19 cellular contexts compared by ENCODE assay signal in the genomic region with DNA sequence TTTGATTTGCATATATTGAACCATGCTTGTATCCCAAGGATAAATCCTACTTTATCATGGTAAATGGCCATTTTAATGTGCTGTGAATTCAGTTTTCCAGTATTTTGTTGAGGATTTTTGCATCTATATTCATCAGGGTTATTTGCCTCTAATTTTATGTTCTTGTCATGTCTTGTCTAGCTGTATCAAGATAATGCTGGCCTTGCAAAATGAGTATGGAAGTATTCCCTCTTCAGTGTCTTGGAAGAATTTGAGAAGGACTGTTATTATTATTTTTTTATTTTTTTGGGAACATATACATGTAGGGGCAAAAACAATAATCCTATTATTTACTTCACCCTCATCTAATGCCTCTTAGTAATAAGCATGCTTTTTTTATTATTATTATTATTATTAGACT.
DNase-seq lines count a peak whose midpoint lies in the region; ATAC-seq, FAIRE-seq and TF ChIP-seq lines count a peak whose summit lies in the region.
"Had no signal": no experiment of that assay in that cellular context is flagged by ENCODE, and none has a peak within 500 bp of the region (broad histone marks: within the 10 kb centered on the region; RNA-seq: fewer than 3 reads in every experiment).

No MANE protein-coding gene starts in this region.

- intact Hi-C loops in IMR-90 (cut with micrococcal nuclease): no loop called here

- no peak overlapping the region for H3K23ac ChIP-seq in IMR-90 (ENCODE audit: low read depth, low read length)

- H3K9me3 ChIP-seq in A549 (no peaks in the 10 kb centered on the region; the same call in 2 of the 3 replicates), IMR-90 (ENCODE audit: control insufficient read depth, insufficient read depth, low read length) (peaks cover 2% of the 10 kb centered on the region; the same call in 1 of the 2 replicates)
- H3K9me3 ChIP-seq: Caco-2 had no signal

- dilution Hi-C loops in IMR-90 (cut with HindIII; ENCODE audit: low sequenced_read_pairs, unreplicated experiment): no loop called here

- no peak for TF ChIP-seq POLR2A in A549 (IDR thresholded peaks at IDR 0.05; ENCODE audit: low read length)
- TF ChIP-seq POLR2A in IMR-90 (IDR thresholded peaks at IDR 0.05; ENCODE audit: low read depth, low read length): no peak

- FAIRE-seq in A549 (lab: Jason Lieb, UNC) (no peak), urothelium cell line (lab: Jason Lieb, UNC) (peak; percentile 58)
- FAIRE-seq: A204.1, D721Med, GM12891, GM18507 had no signal

- TF ChIP-seq CTCF in A549 (IDR thresholded peaks at IDR 0.05): no peak
- no peak for TF ChIP-seq CTCF in IMR-90 (conservative IDR thresholded peaks at IDR 0.05; ENCODE audit: low read depth, low read length)

- no peak overlapping the region for H2AK9ac ChIP-seq in IMR-90 (replicated peaks; ENCODE audit: low read depth, low read length, poor library complexity)

- no peak overlapping the region for H3K18ac ChIP-seq in IMR-90 (ENCODE audit: low read depth, low read length)

- H3K4me1 ChIP-seq in A549 (no peaks in the 10 kb centered on the region), IMR-90 (ENCODE audit: control insufficient read depth, insufficient read depth, low read length) (no peaks in the 10 kb centered on the region)
- H3K4me1 ChIP-seq: Caco-2 had no signal

- H2AK5ac ChIP-seq in IMR-90 (ENCODE audit: low read depth, low read length): no peak overlapping the region

- no peak overlapping the region for H2BK120ac ChIP-seq in IMR-90 (ENCODE audit: low read depth, low read length)

- H3K36me3 ChIP-seq in IMR-90 (ENCODE audit: control insufficient read depth, insufficient read depth, low read length): no peaks in the 10 kb centered on the region
- H3K36me3 ChIP-seq: BLaER1 treated with 17β-estradiol and CSF1 and Interleukin-3, amounts not matched to agents 10 nM and 100 nM had no signal

- H4K20me1 ChIP-seq in IMR-90 (ENCODE audit: insufficient read depth, low read length): no peaks in the 10 kb centered on the region
- H4K20me1 ChIP-seq: BLaER1 treated with 17β-estradiol and CSF1 and Interleukin-3, amounts not matched to agents 10 nM and 100 nM had no signal

- H2BK20ac ChIP-seq in IMR-90 (ENCODE audit: low read depth, low read length): no peak overlapping the region

- ATAC-seq in A549 (no peak), IMR-90 (ENCODE audit: low read depth) (no peak), GM19351 (IDR thresholded peaks at IDR 0.05; ENCODE audit: unreplicated experiment) (no peak)
- ATAC-seq: CD8-positive, alpha-beta T cell had no signal

- H3K27ac ChIP-seq in A549: no peak overlapping the region
- no peak overlapping the region for H3K27ac ChIP-seq in IMR-90 (ENCODE audit: insufficient read depth, low read length)
- H3K27ac ChIP-seq: BLaER1 treated with 17β-estradiol and CSF1 and Interleukin-3, amounts not matched to agents 10 nM and 100 nM; C4-2B had no signal

- H3K4me3 ChIP-seq in A549: no peak overlapping the region
- H3K4me3 ChIP-seq in IMR-90 (ENCODE audit: insufficient read depth, low read depth, low read length): no peak overlapping the region
- H3K4me3 ChIP-seq: BLaER1 treated with 17β-estradiol and CSF1 and Interleukin-3, amounts not matched to agents 10 nM and 100 nM had no signal

- TF ChIP-seq RAD21 in A549 (conservative IDR thresholded peaks at IDR 0.05 in 1 of 2, IDR thresholded peaks at IDR 0.05 in 1 of 2): no peak
- TF ChIP-seq RAD21 in IMR-90 (IDR thresholded peaks at IDR 0.05; ENCODE audit: low read length): no peak

- no peaks in the 10 kb centered on the region for H3K27me3 ChIP-seq in IMR-90 (ENCODE audit: control insufficient read depth, insufficient read depth, low read length)
- H3K27me3 ChIP-seq: BLaER1 treated with 17β-estradiol and CSF1 and Interleukin-3, amounts not matched to agents 10 nM and 100 nM had no signal

- DNase-seq in A549 (ENCODE audit: low read depth in 1 of 2, low spot score in 1 of 2) (no peak), IMR-90 (no peak), urothelium cell line (ENCODE audit: low spot score) (no peak), NCI-H526 treated with DMSO at 0.1 percent for 48 hours (lab: John Stamatoyannopoulos, UW) (no peak)
- DNase-seq: 8988T; AML-193; Caco-2; Calu3; CD4-positive, alpha-beta T cell; CD8-positive, alpha-beta T cell; DMS79 treated with DMSO at 0.1 percent for 48 hours; GF-D8 had no signal

- H2BK5ac ChIP-seq in IMR-90 (ENCODE audit: low read depth, low read length, poor library complexity, severe bottlenecking): no peak overlapping the region

- in situ Hi-C loops in IMR-90 (cut with MboI; ENCODE audit: low sequenced_read_pairs): no loop called here

- H4K5ac ChIP-seq in IMR-90 (ENCODE audit: low read depth, low read length): no peak overlapping the region

- H3K14ac ChIP-seq in IMR-90 (replicated peaks; ENCODE audit: low read depth, low read length): no peak overlapping the region

- H3K9me1 ChIP-seq in IMR-90 (ENCODE audit: insufficient read depth, low read length): no peaks in the 10 kb centered on the region

- no peak overlapping the region for H3K56ac ChIP-seq in IMR-90 (ENCODE audit: extremely low read depth, insufficient read depth, low read length)

- no peak overlapping the region for H4K8ac ChIP-seq in IMR-90 (ENCODE audit: low read depth in 2 of 2, low read length in 2 of 2)

- H2BK15ac ChIP-seq in IMR-90 (ENCODE audit: low read depth, low read length): no peak overlapping the region

- H2AFZ ChIP-seq in IMR-90 (replicated peaks; ENCODE audit: low read length, poor library complexity): no peak overlapping the region

- H3K9ac ChIP-seq in IMR-90 (ENCODE audit: low read depth, low read length): no peak overlapping the region
- H3K9ac ChIP-seq: BLaER1 treated with 17β-estradiol and CSF1 and Interleukin-3, amounts not matched to agents 10 nM and 100 nM had no signal

- H3K79me1 ChIP-seq in IMR-90 (ENCODE audit: low read depth in 1 of 2, low read length in 2 of 2): no peaks in the 10 kb centered on the region

- CTCF ChIA-PET in A549 (lab: Yijun Ruan, JAX): no interaction called here
- CTCF ChIA-PET in IMR-90 (lab: Yijun Ruan, JAX): no interaction called here

- TF ChIP-seq EP300 in A549 (IDR thresholded peaks at IDR 0.05): no peak

- POLR2A ChIA-PET in A549 (lab: Yijun Ruan, JAX): no interaction called here
- POLR2A ChIA-PET in IMR-90 (lab: Charles Lee; ENCODE audit: unreplicated experiment): no interaction called here

- H3K4me2 ChIP-seq in A549 (no peak overlapping the region), IMR-90 (ENCODE audit: low read depth, low read length) (no peak overlapping the region)
- H3K4me2 ChIP-seq: BLaER1 treated with 17β-estradiol and CSF1 and Interleukin-3, amounts not matched to agents 10 nM and 100 nM had no signal

- no peak overlapping the region for H4K91ac ChIP-seq in IMR-90 (ENCODE audit: insufficient read depth, low read depth, low read length)

- BruUV-seq in IMR-90 (replicated peaks; lab: Mats Ljungman, UMichigan): no TSS peak

- no peak overlapping the region for H3K4ac ChIP-seq in IMR-90 (ENCODE audit: low read depth, low read length)

TF ChIP-seq in A549, 52 proteins besides CTCF, POLR2A, EP300 and RAD21:
- TF ChIP-seq TP53 (CRISPR knock-in tag; IDR thresholded peaks at IDR 0.05): no peak
- TF ChIP-seq MYC (IDR thresholded peaks at IDR 0.05; ENCODE audit: borderline replicate concordance, low read length): no peak
- no peak for TF ChIP-seq NPAS2 (CRISPR knock-in tag; IDR thresholded peaks at IDR 0.05; ENCODE audit: borderline replicate concordance)
- peak; percentile 15 for TF ChIP-seq MAFK (IDR thresholded peaks at IDR 0.05; ENCODE audit: partially characterized antibody)
- TF ChIP-seq HEYL (CRISPR knock-in tag; IDR thresholded peaks at IDR 0.05): no peak

TF ChIP-seq in IMR-90, 13 proteins besides CTCF, POLR2A, EP300 and RAD21:
- no peak for TF ChIP-seq RFX5 (IDR thresholded peaks at IDR 0.05; ENCODE audit: low read depth, low read length)
- TF ChIP-seq CEBPB (IDR thresholded peaks at IDR 0.05; ENCODE audit: low read depth, low read length): no peak
- no peak for TF ChIP-seq NFE2L2 (IDR thresholded peaks at IDR 0.05; ENCODE audit: low read depth, low read length)
- TF ChIP-seq FOS (IDR thresholded peaks at IDR 0.05; ENCODE audit: low read depth, low read length): no peak
- no peak for TF ChIP-seq RCOR1 (IDR thresholded peaks at IDR 0.05; ENCODE audit: insufficient replicate concordance, low read length)
- no peak for TF ChIP-seq SMC3 (IDR thresholded peaks at IDR 0.05; ENCODE audit: low read depth, low read length)
- no peak for TF ChIP-seq USF2 (IDR thresholded peaks at IDR 0.05; ENCODE audit: low read depth, low read length)
- no peak for TF ChIP-seq CHD1 (IDR thresholded peaks at IDR 0.05; ENCODE audit: low read depth, low read length)
- peak; percentile 39; the same call in 1 of the 2 replicates for TF ChIP-seq MAFK (IDR thresholded peaks at IDR 0.05; ENCODE audit: low read depth, low read length)
